ENCODE assay signal across 8 cellular contexts in the genomic region with DNA sequence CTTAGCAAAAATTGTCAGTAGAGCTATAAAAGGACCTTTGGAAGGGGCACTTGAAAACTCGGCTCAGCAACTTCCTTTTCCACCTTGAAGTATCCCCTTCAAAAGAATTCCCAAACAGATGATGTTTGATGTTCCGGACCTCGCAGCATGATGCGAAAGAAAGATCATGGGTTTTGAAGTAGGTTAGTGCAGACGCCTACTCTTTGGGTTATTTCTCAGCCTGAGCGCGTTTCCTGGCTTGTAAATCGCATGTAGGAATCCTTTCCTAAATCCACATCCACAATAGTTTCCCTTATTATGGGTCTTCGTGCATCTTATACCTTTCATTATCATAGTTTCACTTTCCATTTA. TPM values are rescaled to one million over a fixed set of nuclear protein-coding genes. Genes with fewer than 3 reads are reported as not detected.
A peak's percentile ranks its signal among the peaks of the same experiment; 100 is the strongest.
DNase-seq lines count a peak whose midpoint lies in the region; ATAC-seq and TF ChIP-seq lines count a peak whose summit lies in the region.

No MANE protein-coding gene starts in this region.

- in situ Hi-C loops in brain microvascular endothelial cell (cut with HindIII; ENCODE audit: low pct_ligation_motif_present, low sequenced_read_pairs) = no loop called here

- no peak for TF ChIP-seq POLR2A in vagina (IDR thresholded peaks at IDR 0.05)

- H3K27ac ChIP-seq in right atrium auricular region (peak overlapping the region; percentile 86 to 87), brain microvascular endothelial cell (peak overlapping the region; percentile 80), mesodermal cell (ENCODE audit: low read depth, low read length, severe bottlenecking) (peak overlapping the region; percentile 64), vagina (peak overlapping the region; percentile 92)

- ATAC-seq in left cardiac atrium (no peak), GM21717 (IDR thresholded peaks at IDR 0.05; ENCODE audit: unreplicated experiment) (no peak)

- H3K27me3 ChIP-seq in right atrium auricular region = no peaks in the 10 kb centered on the region
- H3K27me3 ChIP-seq in brain microvascular endothelial cell (replicated peaks) = no peaks in the 10 kb centered on the region
- no peaks in the 10 kb centered on the region for H3K27me3 ChIP-seq in vagina

- H3K36me3 ChIP-seq in right atrium auricular region (no peaks in the 10 kb centered on the region), brain microvascular endothelial cell (replicated peaks) (no peaks in the 10 kb centered on the region), mesodermal cell (ENCODE audit: control insufficient read depth, insufficient read depth, low read length) (no peaks in the 10 kb centered on the region), vagina (no peaks in the 10 kb centered on the region)

- H3K4me3 ChIP-seq in right atrium auricular region (peak overlapping the region; percentile 84), brain microvascular endothelial cell (ENCODE audit: low read depth, low read length) (peak overlapping the region; percentile 82), mesodermal cell (ENCODE audit: extremely low read depth, insufficient read depth, low read length, poor library complexity, severe bottlenecking) (peak overlapping the region; percentile 77), vagina (peak overlapping the region; percentile 88 to 94)

- TF ChIP-seq CTCF in right atrium auricular region (IDR thresholded peaks at IDR 0.05) (no peak), brain microvascular endothelial cell (IDR thresholded peaks at IDR 0.05; ENCODE audit: low read depth, low read length, missing control alignments) (no peak), vagina (IDR thresholded peaks at IDR 0.05) (no peak)

- H3K9me3 ChIP-seq in right atrium auricular region (no peaks in the 10 kb centered on the region), mesodermal cell (ENCODE audit: control insufficient read depth, low read length) (no peaks in the 10 kb centered on the region), vagina (no peaks in the 10 kb centered on the region)

- DNase-seq in right atrium auricular region (ENCODE audit: low spot score) (no peak), left cardiac atrium (no peak), brain microvascular endothelial cell (no peak), vagina (ENCODE audit: extremely low spot score in 2 of 2) (no peak), NCI-H524 (lab: John Stamatoyannopoulos, UW) (no peak), NCI-H2029 treated with DMSO at 0.1 percent for 48 hours (lab: John Stamatoyannopoulos, UW) (no peak)

- 83 to 88% methylated on average over 5 of the region's 9 CpGs for WGBS in mesodermal cell (ENCODE audit: insufficient coverage in 2 of 2), 2 experiments

- intact Hi-C loops in left cardiac atrium (cut with DNase I) = no loop called here
- intact Hi-C loops in vagina (cut with DNase I) = no loop called here

- H3K4me1 ChIP-seq in right atrium auricular region = peaks cover 0 to 9% of the 10 kb centered on the region in 2 donors
- peaks cover 6% of the 10 kb centered on the region for H3K4me1 ChIP-seq in mesodermal cell (ENCODE audit: control insufficient read depth, insufficient read depth, low read length, poor library complexity, severe bottlenecking)
- peaks cover 12% of the 10 kb centered on the region for H3K4me1 ChIP-seq in vagina

RNA-seq across cellular contexts. Expression of a gene that starts 0.6 kb away (rescaled TPM):
- total RNA-seq in right atrium auricular region = 10 to 100 TPM in 1 of 2 donors, 1 to 10 TPM in 1; 8.8 to 11.9 TPM
- 10 to 100 TPM; 11.0 to 12.7 TPM for total RNA-seq in left cardiac atrium
- 29.8 TPM for polyA plus RNA-seq in mesodermal cell (2013, experiment 1 of 2)
- 30.0 TPM for polyA plus RNA-seq in mesodermal cell (2013, experiment 2 of 2)
- total RNA-seq in vagina = 10.1 TPM
